In the genomic region with DNA sequence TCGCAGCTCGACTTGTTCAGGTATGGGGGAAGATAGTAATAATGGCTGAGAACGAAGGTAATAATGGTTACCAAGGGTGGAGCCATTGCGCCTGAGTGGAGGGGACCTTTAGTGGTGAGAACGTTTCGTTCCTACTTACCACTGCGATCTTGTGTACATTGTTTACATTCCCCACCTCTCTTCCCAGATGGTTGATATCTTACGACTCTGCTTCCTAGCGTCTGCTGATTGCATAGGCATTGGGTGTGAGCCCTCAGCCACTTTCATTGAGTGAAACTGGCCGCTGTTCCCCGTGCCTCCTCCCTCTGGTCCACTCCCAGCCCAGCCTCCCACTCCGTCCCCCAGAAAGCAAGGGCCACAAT, we compare ENCODE assay signal across 1 cellular context.
A peak's percentile ranks its signal among the peaks of the same experiment; 100 is the strongest.
TF ChIP-seq lines count a peak whose summit lies in the region.

No MANE protein-coding gene starts in this region.

TF ChIP-seq in HepG2, 621 proteins besides CTCF, POLR2A, EP300 and RAD21:
- TF ChIP-seq TMF1 (CRISPR knock-in tag; IDR thresholded peaks at IDR 0.05; ENCODE audit: low read depth) (no peak), PHF20 (CRISPR knock-in tag; IDR thresholded peaks at IDR 0.05) (0 out of 2 replicates have a peak, but pooled peaks have one; percentile 2), MIER3 (CRISPR knock-in tag; IDR thresholded peaks at IDR 0.05; ENCODE audit: borderline replicate concordance) (no peak), FOXA1 (IDR thresholded peaks at IDR 0.05) (no peak), FOXA1 (CRISPR knock-in tag; IDR thresholded peaks at IDR 0.05) (peak; percentile 80), SAP130 (CRISPR knock-in tag; IDR thresholded peaks at IDR 0.05; ENCODE audit: low read depth) (peak; percentile 2; the same call in 1 of the 2 replicates), ZNF747 (CRISPR knock-in tag; IDR thresholded peaks at IDR 0.05; ENCODE audit: borderline replicate concordance) (no peak), NR2C2 (CRISPR knock-in tag; IDR thresholded peaks at IDR 0.05; ENCODE audit: borderline replicate concordance) (peak; percentile 95), ZNF780A (CRISPR knock-in tag; IDR thresholded peaks at IDR 0.05) (no peak), ZNF768 (CRISPR knock-in tag; IDR thresholded peaks at IDR 0.05) (no peak)
- TF ChIP-seq, protein P1, sequence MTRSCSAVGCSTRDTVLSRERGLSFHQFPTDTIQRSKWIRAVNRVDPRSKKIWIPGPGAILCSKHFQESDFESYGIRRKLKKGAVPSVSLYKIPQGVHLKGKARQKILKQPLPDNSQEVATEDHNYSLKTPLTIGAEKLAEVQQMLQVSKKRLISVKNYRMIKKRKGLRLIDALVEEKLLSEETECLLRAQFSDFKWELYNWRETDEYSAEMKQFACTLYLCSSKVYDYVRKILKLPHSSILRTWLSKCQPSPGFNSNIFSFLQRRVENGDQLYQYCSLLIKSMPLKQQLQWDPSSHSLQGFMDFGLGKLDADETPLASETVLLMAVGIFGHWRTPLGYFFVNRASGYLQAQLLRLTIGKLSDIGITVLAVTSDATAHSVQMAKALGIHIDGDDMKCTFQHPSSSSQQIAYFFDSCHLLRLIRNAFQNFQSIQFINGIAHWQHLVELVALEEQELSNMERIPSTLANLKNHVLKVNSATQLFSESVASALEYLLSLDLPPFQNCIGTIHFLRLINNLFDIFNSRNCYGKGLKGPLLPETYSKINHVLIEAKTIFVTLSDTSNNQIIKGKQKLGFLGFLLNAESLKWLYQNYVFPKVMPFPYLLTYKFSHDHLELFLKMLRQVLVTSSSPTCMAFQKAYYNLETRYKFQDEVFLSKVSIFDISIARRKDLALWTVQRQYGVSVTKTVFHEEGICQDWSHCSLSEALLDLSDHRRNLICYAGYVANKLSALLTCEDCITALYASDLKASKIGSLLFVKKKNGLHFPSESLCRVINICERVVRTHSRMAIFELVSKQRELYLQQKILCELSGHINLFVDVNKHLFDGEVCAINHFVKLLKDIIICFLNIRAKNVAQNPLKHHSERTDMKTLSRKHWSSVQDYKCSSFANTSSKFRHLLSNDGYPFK (CRISPR knock-in tag; IDR thresholded peaks at IDR 0.05; ENCODE audit: borderline replicate concordance): peak; percentile 99
TF ChIP-seq in HepG2: peak in this region for 5.
